8 cellular contexts compared by ENCODE assay signal in the genomic region with DNA sequence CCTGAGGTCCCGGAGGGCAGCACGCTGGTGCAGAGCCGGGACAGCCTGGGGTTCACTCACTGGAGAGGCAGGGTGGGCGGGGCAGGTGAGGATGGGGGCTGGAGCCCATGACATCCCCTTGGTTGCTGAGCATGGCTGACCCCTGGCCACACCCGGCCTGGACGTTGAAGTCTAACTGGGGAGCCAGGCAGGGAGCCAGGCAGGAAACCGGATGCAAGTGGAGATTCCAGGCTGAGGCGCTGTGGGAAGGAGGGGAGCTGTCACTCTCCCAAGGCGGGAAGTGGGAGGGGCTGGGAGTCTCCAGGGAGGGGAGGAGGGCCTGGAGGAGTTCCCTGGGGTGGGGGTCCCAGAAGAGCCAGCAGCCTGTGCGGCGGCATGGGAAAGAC. TPM values are rescaled to one million over a fixed set of nuclear protein-coding genes. Genes with fewer than 3 reads are reported as not detected.
DNase-seq lines count a peak whose midpoint lies in the region; ATAC-seq and TF ChIP-seq lines count a peak whose summit lies in the region.

No MANE protein-coding gene starts in this region.

- peak overlapping the region; percentile 78 for H3K4me2 ChIP-seq in GM23338

- DNase-seq in GM23338 (ENCODE audit: low spot score) (peak; percentile 94), WTC11 (ENCODE audit: low spot score) (peak; percentile 86), heart left ventricle (peak; percentile 92 to 96 (median 94)), pons (ENCODE audit: low spot score) (peak; percentile 87), NCI-H526 treated with DMSO at 0.1 percent for 48 hours (lab: John Stamatoyannopoulos, UW) (no peak), DMS79 (lab: John Stamatoyannopoulos, UW) (no peak), mesenteric fat pad (ENCODE audit: low spot score) (no peak)

- peaks cover 24% of the 10 kb centered on the region for H3F3A ChIP-seq in GM23338 (replicated peaks; ENCODE audit: low read depth)

- H3K27ac ChIP-seq in GM23338 (ENCODE audit: low read depth), result peak overlapping the region; percentile 99
- peak overlapping the region in 11 of 12 donors; percentile 79 to 90 (median 85) for H3K27ac ChIP-seq in heart left ventricle

- H3K79me2 ChIP-seq in GM23338 (replicated peaks; ENCODE audit: insufficient read depth), result no peaks in the 10 kb centered on the region

- no peaks in the 10 kb centered on the region for H3K36me3 ChIP-seq in GM23338 (ENCODE audit: insufficient read depth)
- no peaks in the 10 kb centered on the region for H3K36me3 ChIP-seq in heart left ventricle

- H3K4me1 ChIP-seq in GM23338 (ENCODE audit: insufficient read depth) (peaks cover 52% of the 10 kb centered on the region), heart left ventricle (peaks cover 31 to 66% (median 57%) of the 10 kb centered on the region in 12 donors)

- POLR2A ChIA-PET in WTC11 (lab: Charles Lee), result interaction anchor here (0.6 to 1.0 kb wide), 3 partner anchors 9 to 416 kb away, joined by 3 to 4 read pairs (median 3); no protein-coding TSS in a partner anchor

- no peaks in the 10 kb centered on the region for H3K9me3 ChIP-seq in heart left ventricle

- H3K27me3 Mint-ChIP-seq in GM23338 (ENCODE audit: insufficient read depth, low read depth, poor library complexity), result peaks cover 28% of the 10 kb centered on the region
- H3K27me3 Mint-ChIP-seq in WTC11 (ENCODE audit: low read depth), result peaks cover 1% of the 10 kb centered on the region; the same call in 1 of the 2 replicates

- peak overlapping the region; percentile 48 for H3K4me3 ChIP-seq in GM23338
- H3K4me3 ChIP-seq in heart left ventricle, result peak overlapping the region in 8 of 12 donors; percentile 20 to 47 (median 31)

- H2AFZ ChIP-seq in GM23338, result no peak overlapping the region

- ATAC-seq in GM23338 (peak; percentile 28), WTC11 (peak; percentile 43), heart left ventricle (peak; percentile 43 to 80 (median 66)), HG02973 (IDR thresholded peaks at IDR 0.05; ENCODE audit: unreplicated experiment) (no peak)

- H3K36me3 Mint-ChIP-seq in GM23338 (ENCODE audit: low read depth) (no peaks in the 10 kb centered on the region; the same call in 2 of the 3 replicates), WTC11 (peaks cover 3% of the 10 kb centered on the region; the same call in 1 of the 2 replicates)

- 8 to 26% (median 19%) methylated on average over 9 to 11 of the region's 11 CpGs for WGBS in heart left ventricle, 4 donors

- no peaks in the 10 kb centered on the region for H3K9me3 Mint-ChIP-seq in GM23338
- H3K9me3 Mint-ChIP-seq in WTC11, result peaks cover 8% of the 10 kb centered on the region

- intact Hi-C loops in heart left ventricle (cut with DNase I), result no loop called here

- H3K4me1 Mint-ChIP-seq in GM23338 (peaks cover 57% of the 10 kb centered on the region), WTC11 (peaks cover 54% of the 10 kb centered on the region)

- CTCF ChIA-PET in WTC11 (lab: Charles Lee), result interaction anchor here (0.6 to 4.0 kb wide), 16 partner anchors 13 to 339 kb away, joined by 3 to 35 read pairs (median 5); a partner anchor contains a TSS

- no peaks in the 10 kb centered on the region for H3K9me2 ChIP-seq in GM23338 (ENCODE audit: insufficient read depth)

- H3K27ac Mint-ChIP-seq in GM23338, result peak overlapping the region; percentile 81
- H3K27ac Mint-ChIP-seq in WTC11, result peak overlapping the region; percentile 88

- TF ChIP-seq CTCF in GM23338 (conservative IDR thresholded peaks at IDR 0.05; ENCODE audit: low read depth in 2 of 2), result no peak
- TF ChIP-seq CTCF in WTC11 (IDR thresholded peaks at IDR 0.05), result no peak
- TF ChIP-seq CTCF in heart left ventricle (IDR thresholded peaks at IDR 0.05), result peak in 1 of 12 donors; percentile 9

- TF ChIP-seq POLR2A in heart left ventricle (IDR thresholded peaks at IDR 0.05), result no peak

- no peaks in the 10 kb centered on the region for H4K20me1 ChIP-seq in GM23338 (replicated peaks; ENCODE audit: insufficient read depth)

- H3K4me3 Mint-ChIP-seq in GM23338 (peak overlapping the region; percentile 62), WTC11 (peak overlapping the region; percentile 61)

- no peaks in the 10 kb centered on the region for H3K27me3 ChIP-seq in GM23338 (ENCODE audit: insufficient read depth)
- no peaks in the 10 kb centered on the region for H3K27me3 ChIP-seq in heart left ventricle

TF ChIP-seq in GM23338, 12 proteins besides CTCF, POLR2A, EP300 and RAD21:
- TF ChIP-seq, protein P1, sequence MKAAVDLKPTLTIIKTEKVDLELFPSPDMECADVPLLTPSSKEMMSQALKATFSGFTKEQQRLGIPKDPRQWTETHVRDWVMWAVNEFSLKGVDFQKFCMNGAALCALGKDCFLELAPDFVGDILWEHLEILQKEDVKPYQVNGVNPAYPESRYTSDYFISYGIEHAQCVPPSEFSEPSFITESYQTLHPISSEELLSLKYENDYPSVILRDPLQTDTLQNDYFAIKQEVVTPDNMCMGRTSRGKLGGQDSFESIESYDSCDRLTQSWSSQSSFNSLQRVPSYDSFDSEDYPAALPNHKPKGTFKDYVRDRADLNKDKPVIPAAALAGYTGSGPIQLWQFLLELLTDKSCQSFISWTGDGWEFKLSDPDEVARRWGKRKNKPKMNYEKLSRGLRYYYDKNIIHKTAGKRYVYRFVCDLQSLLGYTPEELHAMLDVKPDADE (IDR thresholded peaks at IDR 0.05), result 0 out of 2 replicates have a peak, but pooled peaks have one; percentile 29
- no peak for TF ChIP-seq EZH2phosphoT487 (IDR thresholded peaks at IDR 0.05; ENCODE audit: unreplicated experiment)

TF ChIP-seq in WTC11, 78 proteins besides CTCF, POLR2A, EP300 and RAD21 (continues in another document):
- TF ChIP-seq, protein P2, sequence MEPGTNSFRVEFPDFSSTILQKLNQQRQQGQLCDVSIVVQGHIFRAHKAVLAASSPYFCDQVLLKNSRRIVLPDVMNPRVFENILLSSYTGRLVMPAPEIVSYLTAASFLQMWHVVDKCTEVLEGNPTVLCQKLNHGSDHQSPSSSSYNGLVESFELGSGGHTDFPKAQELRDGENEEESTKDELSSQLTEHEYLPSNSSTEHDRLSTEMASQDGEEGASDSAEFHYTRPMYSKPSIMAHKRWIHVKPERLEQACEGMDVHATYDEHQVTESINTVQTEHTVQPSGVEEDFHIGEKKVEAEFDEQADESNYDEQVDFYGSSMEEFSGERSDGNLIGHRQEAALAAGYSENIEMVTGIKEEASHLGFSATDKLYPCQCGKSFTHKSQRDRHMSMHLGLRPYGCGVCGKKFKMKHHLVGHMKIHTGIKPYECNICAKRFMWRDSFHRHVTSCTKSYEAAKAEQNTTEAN (CRISPR knock-in tag; IDR thresholded peaks at IDR 0.05), result 0 out of 2 replicates have a peak, but pooled peaks have one; percentile 9
- TF ChIP-seq, protein P3, sequence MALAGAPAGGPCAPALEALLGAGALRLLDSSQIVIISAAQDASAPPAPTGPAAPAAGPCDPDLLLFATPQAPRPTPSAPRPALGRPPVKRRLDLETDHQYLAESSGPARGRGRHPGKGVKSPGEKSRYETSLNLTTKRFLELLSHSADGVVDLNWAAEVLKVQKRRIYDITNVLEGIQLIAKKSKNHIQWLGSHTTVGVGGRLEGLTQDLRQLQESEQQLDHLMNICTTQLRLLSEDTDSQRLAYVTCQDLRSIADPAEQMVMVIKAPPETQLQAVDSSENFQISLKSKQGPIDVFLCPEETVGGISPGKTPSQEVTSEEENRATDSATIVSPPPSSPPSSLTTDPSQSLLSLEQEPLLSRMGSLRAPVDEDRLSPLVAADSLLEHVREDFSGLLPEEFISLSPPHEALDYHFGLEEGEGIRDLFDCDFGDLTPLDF (CRISPR knock-in tag; IDR thresholded peaks at IDR 0.05), result no peak
- TF ChIP-seq, protein P4, sequence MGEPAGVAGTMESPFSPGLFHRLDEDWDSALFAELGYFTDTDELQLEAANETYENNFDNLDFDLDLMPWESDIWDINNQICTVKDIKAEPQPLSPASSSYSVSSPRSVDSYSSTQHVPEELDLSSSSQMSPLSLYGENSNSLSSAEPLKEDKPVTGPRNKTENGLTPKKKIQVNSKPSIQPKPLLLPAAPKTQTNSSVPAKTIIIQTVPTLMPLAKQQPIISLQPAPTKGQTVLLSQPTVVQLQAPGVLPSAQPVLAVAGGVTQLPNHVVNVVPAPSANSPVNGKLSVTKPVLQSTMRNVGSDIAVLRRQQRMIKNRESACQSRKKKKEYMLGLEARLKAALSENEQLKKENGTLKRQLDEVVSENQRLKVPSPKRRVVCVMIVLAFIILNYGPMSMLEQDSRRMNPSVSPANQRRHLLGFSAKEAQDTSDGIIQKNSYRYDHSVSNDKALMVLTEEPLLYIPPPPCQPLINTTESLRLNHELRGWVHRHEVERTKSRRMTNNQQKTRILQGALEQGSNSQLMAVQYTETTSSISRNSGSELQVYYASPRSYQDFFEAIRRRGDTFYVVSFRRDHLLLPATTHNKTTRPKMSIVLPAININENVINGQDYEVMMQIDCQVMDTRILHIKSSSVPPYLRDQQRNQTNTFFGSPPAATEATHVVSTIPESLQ (CRISPR knock-in tag; IDR thresholded peaks at IDR 0.05), result no peak

RNA-seq across cellular contexts. Expression of a gene that starts 7.7 kb away (rescaled TPM):
- total RNA-seq in GM23338 (2014; rRNA removed; shearing (Covaris generic)), result 52.4 and 75.5 TPM in 2 replicates
- 36.7 and 37.2 TPM in 2 replicates for polyA plus RNA-seq in GM23338 (2016; fragmentation: Nextera tagmentation; extraction: Ambion mirVana)
- 69.0 to 82.4 TPM (median 72.4 TPM) in 3 replicates for total RNA-seq in WTC11 (2021)
- 10 to 100 TPM; 26.0 to 58.9 (median 28.8) TPM for total RNA-seq in heart left ventricle
- polyA plus RNA-seq in heart left ventricle, result 10 to 100 TPM; 27.3 to 32.5 TPM
- 160 TPM for total RNA-seq in mesenteric fat pad

RNA-seq across cellular contexts. Expression of a gene that starts 42.3 kb away (rescaled TPM):
- 4.3 and 11.6 TPM in 2 replicates for total RNA-seq in GM23338 (2014; rRNA removed; shearing (Covaris generic))
- polyA plus RNA-seq in GM23338 (2016; fragmentation: Nextera tagmentation; extraction: Ambion mirVana) (9.5 and 12.4 TPM in 2 replicates), heart left ventricle (100 to 1,000 TPM in 1 of 2 donors, 10 to 100 TPM in 1; 64.7 to 258 TPM)
- total RNA-seq in WTC11 (2021) (10.0 to 13.3 TPM (median 12.0 TPM) in 3 replicates), heart left ventricle (100 to 1,000 TPM in 8 of 9 donors, 10 to 100 TPM in 1; 78.9 to 247 (median 160) TPM), mesenteric fat pad (5.2 TPM)

Comparison
In these comparisons a context has a peak if more than half of its experiments do, and no peak if none do; other contexts are left out.
1. DNase-seq: peak in GM23338 (single experiment), WTC11 (single experiment), heart left ventricle (5 of 5) and pons (single experiment); none in NCI-H526 treated with DMSO at 0.1 percent for 48 hours (single experiment), DMS79 (single experiment) and mesenteric fat pad (single experiment).